In genomic region chr1:3501856-3502665, GRCh38 we compare ENCODE assay signal across 1 cellular context.
TF ChIP-seq lines count a peak whose summit lies in the region.

No MANE protein-coding gene starts in this region.

TF ChIP-seq in HepG2, 621 proteins besides CTCF, POLR2A, EP300 and RAD21 (continued from another document and continues in another):
- TF ChIP-seq, protein P1, sequence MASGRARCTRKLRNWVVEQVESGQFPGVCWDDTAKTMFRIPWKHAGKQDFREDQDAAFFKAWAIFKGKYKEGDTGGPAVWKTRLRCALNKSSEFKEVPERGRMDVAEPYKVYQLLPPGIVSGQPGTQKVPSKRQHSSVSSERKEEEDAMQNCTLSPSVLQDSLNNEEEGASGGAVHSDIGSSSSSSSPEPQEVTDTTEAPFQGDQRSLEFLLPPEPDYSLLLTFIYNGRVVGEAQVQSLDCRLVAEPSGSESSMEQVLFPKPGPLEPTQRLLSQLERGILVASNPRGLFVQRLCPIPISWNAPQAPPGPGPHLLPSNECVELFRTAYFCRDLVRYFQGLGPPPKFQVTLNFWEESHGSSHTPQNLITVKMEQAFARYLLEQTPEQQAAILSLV (CRISPR knock-in tag; IDR thresholded peaks at IDR 0.05; ENCODE audit: borderline replicate concordance), result no peak
- TF ChIP-seq TSC22D2 (CRISPR knock-in tag; IDR thresholded peaks at IDR 0.05; ENCODE audit: borderline replicate concordance) (no peak), ZNF883 (CRISPR knock-in tag; IDR thresholded peaks at IDR 0.05; ENCODE audit: not compliant biosample characterization) (no peak), RBM22 (optimal IDR thresholded peaks at IDR 0.05; ENCODE audit: low read length) (no peak), MIER3 (CRISPR knock-in tag; IDR thresholded peaks at IDR 0.05; ENCODE audit: borderline replicate concordance) (no peak), SIN3B (IDR thresholded peaks at IDR 0.05; ENCODE audit: low read length) (no peak), ZFP41 (CRISPR knock-in tag; IDR thresholded peaks at IDR 0.05; ENCODE audit: borderline replicate concordance) (no peak), ZNF678 (CRISPR knock-in tag; IDR thresholded peaks at IDR 0.05) (no peak), RFX3 (CRISPR knock-in tag; IDR thresholded peaks at IDR 0.05) (no peak), ADNP (CRISPR knock-in tag; IDR thresholded peaks at IDR 0.05) (no peak), ZUFSP (CRISPR knock-in tag; IDR thresholded peaks at IDR 0.05; ENCODE audit: borderline replicate concordance) (no peak), ZFY (CRISPR knock-in tag; IDR thresholded peaks at IDR 0.05) (no peak), ZNF124 (CRISPR knock-in tag; IDR thresholded peaks at IDR 0.05) (0 out of 2 replicates have a peak, but pooled peaks have one; percentile 49), ZNF709 (CRISPR knock-in tag; IDR thresholded peaks at IDR 0.05) (no peak), ZMYM4 (CRISPR knock-in tag; IDR thresholded peaks at IDR 0.05) (no peak), NFE2L1 (CRISPR knock-in tag; IDR thresholded peaks at IDR 0.05; ENCODE audit: borderline replicate concordance) (no peak), NR1H2 (CRISPR knock-in tag; IDR thresholded peaks at IDR 0.05; ENCODE audit: borderline replicate concordance, low read depth) (no peak), NR3C1 (CRISPR knock-in tag; IDR thresholded peaks at IDR 0.05) (no peak), EHMT2 (IDR thresholded peaks at IDR 0.05; ENCODE audit: borderline replicate concordance, low read depth, low read length) (0 out of 2 replicates have a peak, but pooled peaks have one; percentile 42), ZNF17 (CRISPR knock-in tag; IDR thresholded peaks at IDR 0.05) (no peak), TCF7 (IDR thresholded peaks at IDR 0.05; ENCODE audit: low read depth) (no peak), ZSCAN21 (CRISPR knock-in tag; IDR thresholded peaks at IDR 0.05; ENCODE audit: borderline replicate concordance) (no peak), ISL2 (CRISPR knock-in tag; IDR thresholded peaks at IDR 0.05) (no peak), MEIS1 (CRISPR knock-in tag; IDR thresholded peaks at IDR 0.05; ENCODE audit: borderline replicate concordance) (no peak), ZNF746 (CRISPR knock-in tag; IDR thresholded peaks at IDR 0.05) (no peak), PITX1 (CRISPR knock-in tag; IDR thresholded peaks at IDR 0.05) (no peak), MAFF (IDR thresholded peaks at IDR 0.05; ENCODE audit: low read depth, low read length) (no peak), ZNF432 (CRISPR knock-in tag; IDR thresholded peaks at IDR 0.05; ENCODE audit: borderline replicate concordance) (no peak), ZNF773 (CRISPR knock-in tag; IDR thresholded peaks at IDR 0.05; ENCODE audit: borderline replicate concordance) (0 out of 2 replicates have a peak, but pooled peaks have one; percentile 66), ZBTB44 (CRISPR knock-in tag; IDR thresholded peaks at IDR 0.05) (peak; percentile 76; the same call in 1 of the 2 replicates), ZBTB4 (CRISPR knock-in tag; IDR thresholded peaks at IDR 0.05; ENCODE audit: borderline replicate concordance) (no peak), POLR2G (IDR thresholded peaks at IDR 0.05; ENCODE audit: low read depth, low read length) (no peak), ATF7-NPFF (CRISPR knock-in tag; IDR thresholded peaks at IDR 0.05; ENCODE audit: low read depth) (peak; percentile 59; the same call in 1 of the 2 replicates), NFRKB (IDR thresholded peaks at IDR 0.05) (no peak), POLR2AphosphoS2 (IDR thresholded peaks at IDR 0.05; ENCODE audit: low read depth, low read length) (no peak), SNRNP70 (IDR thresholded peaks at IDR 0.05; ENCODE audit: low read depth, low read length) (no peak), ZNF430 (CRISPR knock-in tag; IDR thresholded peaks at IDR 0.05) (peak; percentile 71; the same call in 1 of the 2 replicates), AGO2 (optimal IDR thresholded peaks at IDR 0.05; ENCODE audit: low read depth, low read length) (peak; percentile 86), GABPA (IDR thresholded peaks at IDR 0.05; ENCODE audit: low read depth, low read length) (no peak), GABPA (CRISPR knock-in tag; IDR thresholded peaks at IDR 0.05; ENCODE audit: low read depth) (no peak), ARNT (IDR thresholded peaks at IDR 0.05) (no peak), ZFP90 (CRISPR knock-in tag; IDR thresholded peaks at IDR 0.05; ENCODE audit: borderline replicate concordance) (0 out of 2 replicates have a peak, but pooled peaks have one; percentile 23), ZNF232 (CRISPR knock-in tag; IDR thresholded peaks at IDR 0.05; ENCODE audit: borderline replicate concordance) (peak; percentile 63; the same call in 1 of the 2 replicates), GABPB1 (CRISPR knock-in tag; IDR thresholded peaks at IDR 0.05) (no peak; the same call in 1 of the 2 replicates), ZNF549 (CRISPR knock-in tag; IDR thresholded peaks at IDR 0.05) (no peak), ELF1 (CRISPR knock-in tag; IDR thresholded peaks at IDR 0.05) (no peak), ZNF563 (CRISPR knock-in tag; IDR thresholded peaks at IDR 0.05) (0 out of 2 replicates have a peak, but pooled peaks have one; percentile 32), SNAI1 (CRISPR knock-in tag; IDR thresholded peaks at IDR 0.05; ENCODE audit: borderline replicate concordance) (no peak), HES4 (CRISPR knock-in tag; IDR thresholded peaks at IDR 0.05; ENCODE audit: borderline replicate concordance) (peak; percentile 45; the same call in 1 of the 2 replicates), KDM6A (CRISPR knock-in tag; IDR thresholded peaks at IDR 0.05; ENCODE audit: low read depth) (no peak), SCMH1 (CRISPR knock-in tag; IDR thresholded peaks at IDR 0.05; ENCODE audit: borderline replicate concordance) (no peak), CENPX (CRISPR knock-in tag; IDR thresholded peaks at IDR 0.05) (no peak)
- TF ChIP-seq, protein P2, sequence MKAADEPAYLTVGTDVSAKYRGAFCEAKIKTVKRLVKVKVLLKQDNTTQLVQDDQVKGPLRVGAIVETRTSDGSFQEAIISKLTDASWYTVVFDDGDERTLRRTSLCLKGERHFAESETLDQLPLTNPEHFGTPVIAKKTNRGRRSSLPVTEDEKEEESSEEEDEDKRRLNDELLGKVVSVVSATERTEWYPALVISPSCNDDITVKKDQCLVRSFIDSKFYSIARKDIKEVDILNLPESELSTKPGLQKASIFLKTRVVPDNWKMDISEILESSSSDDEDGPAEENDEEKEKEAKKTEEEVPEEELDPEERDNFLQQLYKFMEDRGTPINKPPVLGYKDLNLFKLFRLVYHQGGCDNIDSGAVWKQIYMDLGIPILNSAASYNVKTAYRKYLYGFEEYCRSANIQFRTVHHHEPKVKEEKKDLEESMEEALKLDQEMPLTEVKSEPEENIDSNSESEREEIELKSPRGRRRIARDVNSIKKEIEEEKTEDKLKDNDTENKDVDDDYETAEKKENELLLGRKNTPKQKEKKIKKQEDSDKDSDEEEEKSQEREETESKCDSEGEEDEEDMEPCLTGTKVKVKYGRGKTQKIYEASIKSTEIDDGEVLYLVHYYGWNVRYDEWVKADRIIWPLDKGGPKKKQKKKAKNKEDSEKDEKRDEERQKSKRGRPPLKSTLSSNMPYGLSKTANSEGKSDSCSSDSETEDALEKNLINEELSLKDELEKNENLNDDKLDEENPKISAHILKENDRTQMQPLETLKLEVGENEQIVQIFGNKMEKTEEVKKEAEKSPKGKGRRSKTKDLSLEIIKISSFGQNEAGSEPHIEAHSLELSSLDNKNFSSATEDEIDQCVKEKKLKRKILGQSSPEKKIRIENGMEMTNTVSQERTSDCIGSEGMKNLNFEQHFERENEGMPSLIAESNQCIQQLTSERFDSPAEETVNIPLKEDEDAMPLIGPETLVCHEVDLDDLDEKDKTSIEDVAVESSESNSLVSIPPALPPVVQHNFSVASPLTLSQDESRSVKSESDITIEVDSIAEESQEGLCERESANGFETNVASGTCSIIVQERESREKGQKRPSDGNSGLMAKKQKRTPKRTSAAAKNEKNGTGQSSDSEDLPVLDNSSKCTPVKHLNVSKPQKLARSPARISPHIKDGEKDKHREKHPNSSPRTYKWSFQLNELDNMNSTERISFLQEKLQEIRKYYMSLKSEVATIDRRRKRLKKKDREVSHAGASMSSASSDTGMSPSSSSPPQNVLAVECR (CRISPR knock-in tag; IDR thresholded peaks at IDR 0.05; ENCODE audit: borderline replicate concordance), result 0 out of 2 replicates have a peak, but pooled peaks have one; percentile 21
- TF ChIP-seq, protein P3, sequence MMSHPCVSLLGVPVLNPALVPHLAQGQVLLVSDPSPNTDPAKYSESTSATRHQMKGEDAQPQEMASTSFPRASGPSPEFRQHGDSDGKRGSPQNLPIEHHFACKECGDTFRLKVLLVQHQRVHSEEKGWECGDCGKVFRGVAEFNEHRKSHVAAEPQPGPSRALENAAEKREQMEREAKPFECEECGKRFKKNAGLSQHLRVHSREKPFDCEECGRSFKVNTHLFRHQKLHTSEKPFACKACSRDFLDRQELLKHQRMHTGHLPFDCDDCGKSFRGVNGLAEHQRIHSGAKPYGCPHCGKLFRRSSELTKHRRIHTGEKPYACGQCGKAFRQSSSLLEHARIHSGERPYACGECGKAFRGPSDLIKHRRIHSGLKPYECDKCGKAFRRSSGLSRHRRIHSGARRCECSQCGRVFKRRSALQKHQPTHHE (CRISPR knock-in tag; IDR thresholded peaks at IDR 0.05; ENCODE audit: borderline replicate concordance), result no peak
- TF ChIP-seq, protein P4, sequence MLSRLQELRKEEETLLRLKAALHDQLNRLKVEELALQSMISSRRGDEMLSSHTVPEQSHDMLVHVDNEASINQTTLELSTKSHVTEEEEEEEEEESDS (CRISPR knock-in tag; IDR thresholded peaks at IDR 0.05; ENCODE audit: borderline replicate concordance), result no peak
- TF ChIP-seq, protein P5, sequence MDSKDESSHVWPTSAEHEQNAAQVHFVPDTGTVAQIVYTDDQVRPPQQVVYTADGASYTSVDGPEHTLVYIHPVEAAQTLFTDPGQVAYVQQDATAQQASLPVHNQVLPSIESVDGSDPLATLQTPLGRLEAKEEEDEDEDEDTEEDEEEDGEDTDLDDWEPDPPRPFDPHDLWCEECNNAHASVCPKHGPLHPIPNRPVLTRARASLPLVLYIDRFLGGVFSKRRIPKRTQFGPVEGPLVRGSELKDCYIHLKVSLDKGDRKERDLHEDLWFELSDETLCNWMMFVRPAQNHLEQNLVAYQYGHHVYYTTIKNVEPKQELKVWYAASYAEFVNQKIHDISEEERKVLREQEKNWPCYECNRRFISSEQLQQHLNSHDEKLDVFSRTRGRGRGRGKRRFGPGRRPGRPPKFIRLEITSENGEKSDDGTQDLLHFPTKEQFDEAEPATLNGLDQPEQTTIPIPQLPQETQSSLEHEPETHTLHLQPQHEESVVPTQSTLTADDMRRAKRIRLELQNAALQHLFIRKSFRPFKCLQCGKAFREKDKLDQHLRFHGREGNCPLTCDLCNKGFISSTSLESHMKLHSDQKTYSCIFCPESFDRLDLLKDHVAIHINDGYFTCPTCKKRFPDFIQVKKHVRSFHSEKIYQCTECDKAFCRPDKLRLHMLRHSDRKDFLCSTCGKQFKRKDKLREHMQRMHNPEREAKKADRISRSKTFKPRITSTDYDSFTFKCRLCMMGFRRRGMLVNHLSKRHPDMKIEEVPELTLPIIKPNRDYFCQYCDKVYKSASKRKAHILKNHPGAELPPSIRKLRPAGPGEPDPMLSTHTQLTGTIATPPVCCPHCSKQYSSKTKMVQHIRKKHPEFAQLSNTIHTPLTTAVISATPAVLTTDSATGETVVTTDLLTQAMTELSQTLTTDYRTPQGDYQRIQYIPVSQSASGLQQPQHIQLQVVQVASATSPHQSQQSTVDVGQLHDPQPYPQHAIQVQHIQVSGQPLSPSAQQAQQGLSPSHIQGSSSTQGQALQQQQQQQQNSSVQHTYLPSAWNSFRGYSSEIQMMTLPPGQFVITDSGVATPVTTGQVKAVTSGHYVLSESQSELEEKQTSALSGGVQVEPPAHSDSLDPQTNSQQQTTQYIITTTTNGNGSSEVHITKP (CRISPR knock-in tag; IDR thresholded peaks at IDR 0.05; ENCODE audit: low read depth), result no peak
